In the genomic region with DNA sequence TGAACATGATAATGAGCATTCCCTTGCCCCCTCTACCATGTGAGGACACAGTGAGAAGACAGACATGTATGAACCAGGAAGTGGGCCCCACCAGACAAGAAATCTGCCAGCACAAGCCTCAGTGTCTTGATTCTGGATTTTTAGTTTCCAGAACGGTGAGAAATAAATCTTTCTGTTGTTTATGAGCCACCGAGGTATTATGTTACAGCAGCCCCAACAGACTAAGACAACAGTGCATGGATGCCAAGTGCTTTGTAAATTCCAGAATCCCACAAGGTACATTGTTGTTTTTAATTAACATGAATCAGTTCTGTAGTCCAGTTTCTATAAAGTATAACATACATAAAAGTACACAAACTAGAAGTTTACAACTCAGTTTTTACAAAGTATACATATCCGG, we compare ENCODE assay signal across 28 cellular contexts.
DNase-seq lines count a peak whose midpoint lies in the region; ATAC-seq and TF ChIP-seq lines count a peak whose summit lies in the region.
"Had no signal": no experiment of that assay in that cellular context is flagged by ENCODE, and none has a peak within 500 bp of the region (broad histone marks: within the 10 kb centered on the region; RNA-seq: fewer than 3 reads in every experiment).

No MANE protein-coding gene starts in this region.

- DNase-seq in EH (ENCODE audit: low read depth) (peak; percentile 23), LHCN-M2 (ENCODE audit: low read depth) (peak; percentile 32), choroid plexus epithelial cell (ENCODE audit: low read depth) (peak; percentile 56), H7 (no peak)
- DNase-seq in CD8-positive, alpha-beta T cell = no peak
- DNase-seq: activated CD4-positive, alpha-beta T cell treated with anti-CD3 and anti-CD28 coated beads, Interleukin-2, amount 10 ng/mL, durations not matched to agents 7 days and 5 days; activated naive CD4-positive, alpha-beta T cell treated with anti-CD3 and anti-CD28 coated beads for 36 hours; amygdala; CD4-positive, CD25-positive, alpha-beta regulatory T cell; DMS 273 treated with DMSO at 0.1 percent for 48 hours; dorsolateral prefrontal cortex; heart right ventricle; KG1; left colon; mesendoderm; naive thymus-derived CD8-positive, alpha-beta T cell; NCI-H187; NCI-H345; NCI-H748 treated with DMSO at 0.1 percent for 48 hours; RPMI8226; spleen; stimulated activated CD4-positive, alpha-beta T cell treated with anti-CD3 and anti-CD28 coated beads, Interleukin-2, amount 100 ng/mL, for 48 hours; uterus; WERI-Rb-1 had no signal

- H3K36me3 ChIP-seq in H7 (replicated peaks; ENCODE audit: control insufficient read depth, insufficient read depth, low read length) = no peaks in the 10 kb centered on the region
- H3K36me3 ChIP-seq in CD8-positive, alpha-beta T cell (ENCODE audit: insufficient read depth, low read length) = no peaks in the 10 kb centered on the region
- H3K36me3 ChIP-seq: heart right ventricle, right atrium auricular region, spleen, uterus, WERI-Rb-1 had no signal

- H3K27ac Mint-ChIP-seq in nephron = peak overlapping the region; percentile 11 to 82 (median 53)
- no peak overlapping the region for H3K27ac Mint-ChIP-seq in CD8-positive, alpha-beta T cell
- H3K27ac Mint-ChIP-seq: activated CD4-positive, alpha-beta T cell treated with anti-CD3 and anti-CD28 coated beads, Interleukin-2, amount 10 ng/mL, durations not matched to agents 7 days and 5 days; activated naive CD4-positive, alpha-beta T cell treated with anti-CD3 and anti-CD28 coated beads for 36 hours; CD4-positive, CD25-positive, alpha-beta regulatory T cell; stimulated activated memory B cell treated with anti-CD40 and anti-IgM and Interleukin-4, amounts not matched to agents 10 μg/mL and 1 μg/mL and 100 μg/mL, for 72 hours had no signal

- ATAC-seq in GM19023 (IDR thresholded peaks at IDR 0.05; ENCODE audit: unreplicated experiment) = no peak
- no peak for ATAC-seq in CD8-positive, alpha-beta T cell
- ATAC-seq: heart right ventricle; left colon; naive thymus-derived CD8-positive, alpha-beta T cell; stimulated activated memory B cell treated with anti-CD40 and anti-IgM and Interleukin-4, amounts not matched to agents 10 μg/mL and 1 μg/mL and 100 μg/mL, for 72 hours had no signal

- TF ChIP-seq CTCF in choroid plexus epithelial cell (conservative IDR thresholded peaks at IDR 0.05; ENCODE audit: low read depth, low read length) (no peak), nephron (IDR thresholded peaks at IDR 0.05; ENCODE audit: unreplicated experiment in 3 of 3) (no peak)
- TF ChIP-seq CTCF in CD8-positive, alpha-beta T cell (IDR thresholded peaks at IDR 0.05) = no peak

- intact Hi-C loops in CD8-positive, alpha-beta T cell (cut with DNase I, micrococcal nuclease) = no loop called here

- H3K4me3 ChIP-seq in choroid plexus epithelial cell (ENCODE audit: low read depth, low read length) (no peak overlapping the region), H7 (ENCODE audit: insufficient read depth, low read depth, low read length) (no peak overlapping the region)
- no peak overlapping the region for H3K4me3 ChIP-seq in CD8-positive, alpha-beta T cell (ENCODE audit: low read depth, low read length)
- H3K4me3 ChIP-seq: dorsolateral prefrontal cortex, heart right ventricle, right atrium auricular region, spleen, uterus had no signal

- no peaks in the 10 kb centered on the region for H3K27me3 ChIP-seq in H7 (ENCODE audit: control insufficient read depth, insufficient read depth, low read length)
- no peaks in the 10 kb centered on the region for H3K27me3 ChIP-seq in CD8-positive, alpha-beta T cell (ENCODE audit: insufficient read depth, low read length)
- H3K27me3 ChIP-seq: dorsolateral prefrontal cortex, heart right ventricle, right atrium auricular region, spleen had no signal

- POLR2A ChIA-PET in CD8-positive, alpha-beta T cell (lab: Charles Lee) = no interaction called here

- H3K27ac ChIP-seq in CD8-positive, alpha-beta T cell (ENCODE audit: low read depth, low read length) = no peak overlapping the region
- H3K27ac ChIP-seq: dorsolateral prefrontal cortex, heart right ventricle, right atrium auricular region, spleen, uterus, WERI-Rb-1 had no signal

- H3K9me3 Mint-ChIP-seq in nephron = no peaks in the 10 kb centered on the region
- no peaks in the 10 kb centered on the region for H3K9me3 Mint-ChIP-seq in CD8-positive, alpha-beta T cell
- H3K9me3 Mint-ChIP-seq: activated CD4-positive, alpha-beta T cell treated with anti-CD3 and anti-CD28 coated beads, Interleukin-2, amount 10 ng/mL, durations not matched to agents 7 days and 5 days; activated naive CD4-positive, alpha-beta T cell treated with anti-CD3 and anti-CD28 coated beads for 36 hours; CD4-positive, CD25-positive, alpha-beta regulatory T cell; naive thymus-derived CD8-positive, alpha-beta T cell; stimulated activated memory B cell treated with anti-CD40 and anti-IgM and Interleukin-4, amounts not matched to agents 10 μg/mL and 1 μg/mL and 100 μg/mL, for 72 hours had no signal

- CTCF ChIA-PET in CD8-positive, alpha-beta T cell (lab: Charles Lee) = no interaction called here

- H3K4me1 Mint-ChIP-seq in nephron = peaks cover 31% of the 10 kb centered on the region
- H3K4me1 Mint-ChIP-seq in CD8-positive, alpha-beta T cell (ENCODE audit: low read depth) = peaks cover 6% of the 10 kb centered on the region
- H3K4me1 Mint-ChIP-seq: stimulated activated memory B cell treated with anti-CD40 and anti-IgM and Interleukin-4, amounts not matched to agents 10 μg/mL and 1 μg/mL and 100 μg/mL, for 72 hours had no signal

- peaks cover 3% of the 10 kb centered on the region for H3K27me3 Mint-ChIP-seq in nephron (ENCODE audit: low read depth)
- H3K27me3 Mint-ChIP-seq in CD8-positive, alpha-beta T cell (ENCODE audit: low read depth) = peaks cover 4% of the 10 kb centered on the region
- H3K27me3 Mint-ChIP-seq: activated CD4-positive, alpha-beta T cell treated with anti-CD3 and anti-CD28 coated beads, Interleukin-2, amount 10 ng/mL, durations not matched to agents 7 days and 5 days; stimulated activated memory B cell treated with anti-CD40 and anti-IgM and Interleukin-4, amounts not matched to agents 10 μg/mL and 1 μg/mL and 100 μg/mL, for 72 hours had no signal

- no peaks in the 10 kb centered on the region for H3K36me3 Mint-ChIP-seq in nephron (ENCODE audit: low read depth)
- H3K36me3 Mint-ChIP-seq in CD8-positive, alpha-beta T cell = no peaks in the 10 kb centered on the region
- H3K36me3 Mint-ChIP-seq: CD4-positive, CD25-positive, alpha-beta regulatory T cell; naive thymus-derived CD8-positive, alpha-beta T cell; stimulated activated memory B cell treated with anti-CD40 and anti-IgM and Interleukin-4, amounts not matched to agents 10 μg/mL and 1 μg/mL and 100 μg/mL, for 72 hours had no signal

- peaks cover 3% of the 10 kb centered on the region for H3K4me1 ChIP-seq in CD8-positive, alpha-beta T cell (ENCODE audit: insufficient read depth, low read length)
- H3K4me1 ChIP-seq: right atrium auricular region, uterus had no signal

- no peak overlapping the region for H3K4me3 Mint-ChIP-seq in nephron
- no peak overlapping the region for H3K4me3 Mint-ChIP-seq in CD8-positive, alpha-beta T cell
- H3K4me3 Mint-ChIP-seq: activated CD4-positive, alpha-beta T cell treated with anti-CD3 and anti-CD28 coated beads, Interleukin-2, amount 10 ng/mL, durations not matched to agents 7 days and 5 days; activated naive CD4-positive, alpha-beta T cell treated with anti-CD3 and anti-CD28 coated beads for 36 hours; CD4-positive, CD25-positive, alpha-beta regulatory T cell; naive thymus-derived CD8-positive, alpha-beta T cell; stimulated activated memory B cell treated with anti-CD40 and anti-IgM and Interleukin-4, amounts not matched to agents 10 μg/mL and 1 μg/mL and 100 μg/mL, for 72 hours had no signal

- H3K9me3 ChIP-seq in CD8-positive, alpha-beta T cell (ENCODE audit: low read length) = no peaks in the 10 kb centered on the region
- H3K9me3 ChIP-seq: heart right ventricle, uterus had no signal

Comparison
In these comparisons a context has a peak if more than half of its experiments do, and no peak if none do; other contexts are left out.
1. DNase-seq: peak in EH (single experiment), LHCN-M2 (single experiment) and choroid plexus epithelial cell (single experiment); none in H7 (single experiment) and CD8-positive, alpha-beta T cell (0 of 7).